ENCODE assay signal across 8 cellular contexts in genomic region chr19:38656171-38656981, GRCh38. TPM values are rescaled to one million over a fixed set of nuclear protein-coding genes. Genes with fewer than 3 reads are reported as not detected.
DNase-seq lines count a peak whose midpoint lies in the region; ATAC-seq and TF ChIP-seq lines count a peak whose summit lies in the region.

No MANE protein-coding gene starts in this region.

- peaks cover 0 to 65% (median 44%) of the 10 kb centered on the region in 5 donors for H3K27me3 Mint-ChIP-seq in naive thymus-derived CD4-positive, alpha-beta T cell

- H3K4me3 ChIP-seq in Peyer's patch: no peak overlapping the region
- H3K4me3 ChIP-seq in naive thymus-derived CD4-positive, alpha-beta T cell (ENCODE audit: low read length): peak overlapping the region; percentile 15

- no peaks in the 10 kb centered on the region for H3K27me3 ChIP-seq in Peyer's patch
- H3K27me3 ChIP-seq in naive thymus-derived CD4-positive, alpha-beta T cell (ENCODE audit: control insufficient read depth in 2 of 2, insufficient read depth in 2 of 2, low read length in 2 of 2): peaks cover 0 to 12% of the 10 kb centered on the region in 2 donors

- H3K9me3 Mint-ChIP-seq in naive thymus-derived CD4-positive, alpha-beta T cell: no peaks in the 10 kb centered on the region

- H3K9me3 ChIP-seq in Peyer's patch: no peaks in the 10 kb centered on the region
- no peaks in the 10 kb centered on the region for H3K9me3 ChIP-seq in naive thymus-derived CD4-positive, alpha-beta T cell (ENCODE audit: control insufficient read depth in 2 of 3, low read length in 3 of 3)

- no peak for TF ChIP-seq CTCF in Peyer's patch (IDR thresholded peaks at IDR 0.05)

- peaks cover 0 to 19% (median 14%) of the 10 kb centered on the region in 5 donors for H3K36me3 Mint-ChIP-seq in naive thymus-derived CD4-positive, alpha-beta T cell

- no peak for TF ChIP-seq POLR2A in Peyer's patch (IDR thresholded peaks at IDR 0.05)

- peak overlapping the region in 6 of 9 donors; percentile 26 to 83 (median 54) for H3K27ac Mint-ChIP-seq in naive thymus-derived CD4-positive, alpha-beta T cell

- CTCF ChIA-PET in naive thymus-derived CD4-positive, alpha-beta T cell (lab: Charles Lee): no interaction called here

- H3K36me3 ChIP-seq in Peyer's patch: peaks cover 0 to 12% (median 0%) of the 10 kb centered on the region in 3 donors
- peaks cover 0 to 7% (median 0%) of the 10 kb centered on the region in 3 experiments for H3K36me3 ChIP-seq in naive thymus-derived CD4-positive, alpha-beta T cell (ENCODE audit: control insufficient read depth in 2 of 3, insufficient read depth in 3 of 3, low read length in 3 of 3)

- intact Hi-C loops in naive thymus-derived CD4-positive, alpha-beta T cell (cut with micrococcal nuclease): loop anchor here (1.0 to 5.0 kb wide), 5 partner anchors 9 to 78 kb away; partner anchors contain the start of gene ACTN4 (in 1 of the 2)

- DNase-seq in CD1c-positive myeloid dendritic cell (ENCODE audit: extremely low spot score): peak; percentile 66
- DNase-seq in Peyer's patch: no peak
- peak in 22 of 61 donors; percentile 10 to 68 (median 34) for DNase-seq in caudate nucleus (lab: John Stamatoyannopoulos, UW)
- peak in 8 of 9 donors; percentile 40 to 91 (median 90) for DNase-seq in naive thymus-derived CD4-positive, alpha-beta T cell
- no peak for DNase-seq in NK-92 treated with Interleukin-12 subunit alpha and Interleukin-12 subunit beta, amount 100 ng/mL, for 24 hours (lab: John Stamatoyannopoulos, UW)
- no peak for DNase-seq in DMS79 (lab: John Stamatoyannopoulos, UW)
- DNase-seq in RKO (ENCODE audit: low spot score): no peak

- H3K4me1 Mint-ChIP-seq in naive thymus-derived CD4-positive, alpha-beta T cell: peaks cover 22 to 75% (median 57%) of the 10 kb centered on the region in 7 donors

- H3K27ac ChIP-seq in Peyer's patch (peak overlapping the region; percentile 44 to 95 (median 70)), caudate nucleus (ENCODE audit: low read depth, low read length) (peak overlapping the region; percentile 88)
- H3K27ac ChIP-seq in naive thymus-derived CD4-positive, alpha-beta T cell (ENCODE audit: low read depth, low read length): no peak overlapping the region

- peak; percentile 97 for ATAC-seq in naive thymus-derived CD4-positive, alpha-beta T cell
- no peak for ATAC-seq in GM18861 (IDR thresholded peaks at IDR 0.05; ENCODE audit: unreplicated experiment)

- peak overlapping the region; percentile 31 to 83 (median 74) for H3K4me3 Mint-ChIP-seq in naive thymus-derived CD4-positive, alpha-beta T cell

- POLR2A ChIA-PET in naive thymus-derived CD4-positive, alpha-beta T cell (lab: Charles Lee): interaction anchor here (0.6 to 3.2 kb wide), 6 partner anchors 9 to 280 kb away, joined by 3 to 18 read pairs (median 4); partner anchors contain the start of genes ACTN4 and RINL

- H3K4me1 ChIP-seq in Peyer's patch: peaks cover 10 to 96% (median 27%) of the 10 kb centered on the region in 4 donors
- H3K4me1 ChIP-seq in naive thymus-derived CD4-positive, alpha-beta T cell (ENCODE audit: control insufficient read depth in 2 of 2, insufficient read depth in 2 of 2, low read length in 2 of 2): peaks cover 36 to 59% of the 10 kb centered on the region in 2 donors

RNA-seq across cellular contexts. Expression of gene ACTN4, which starts 8.9 kb away (rescaled TPM):
- 1,000 to 10,000 TPM in 1 of 4 donors, 100 to 1,000 TPM in 3; 360 to 1,049 (median 814) TPM for total RNA-seq in Peyer's patch
- total RNA-seq in naive thymus-derived CD4-positive, alpha-beta T cell: 100 to 1,000 TPM in 2 of 5 experiments, 10 to 100 TPM in 3; 49.2 to 355 (median 54.4) TPM
- 1 to 10 TPM; 2.8 to 3.9 TPM for polyA plus RNA-seq in naive thymus-derived CD4-positive, alpha-beta T cell

RNA-seq across cellular contexts. Expression of gene EIF3K, which starts 37.4 kb away (rescaled TPM):
- total RNA-seq in Peyer's patch: 100 to 1,000 TPM; 314 to 442 (median 369) TPM
- total RNA-seq in naive thymus-derived CD4-positive, alpha-beta T cell: 100 to 1,000 TPM; 294 to 405 (median 337) TPM
- polyA plus RNA-seq in naive thymus-derived CD4-positive, alpha-beta T cell: 100 to 1,000 TPM; 424 to 437 TPM

RNA-seq across cellular contexts. Expression of gene MAP4K1, which starts 38.6 kb away (rescaled TPM):
- total RNA-seq in Peyer's patch: 100 to 1,000 TPM in 1 of 4 donors, 10 to 100 TPM in 1, 1 to 10 TPM in 2; 7.0 to 116 (median 10.4) TPM
- total RNA-seq in naive thymus-derived CD4-positive, alpha-beta T cell: 100 to 1,000 TPM; 200 to 287 (median 235) TPM
- 100 to 1,000 TPM in 1 of 2 donors, 10 to 100 TPM in 1; 79.0 to 120 TPM for polyA plus RNA-seq in naive thymus-derived CD4-positive, alpha-beta T cell

Comparison
In these comparisons a context has a peak if more than half of its experiments do, and no peak if none do; other contexts are left out.
1. DNase-seq: peak in CD1c-positive myeloid dendritic cell (single experiment) and naive thymus-derived CD4-positive, alpha-beta T cell (8 of 9); none in Peyer's patch (0 of 3), NK-92 treated with Interleukin-12 subunit alpha and Interleukin-12 subunit beta, amount 100 ng/mL, for 24 hours (single experiment), DMS79 (single experiment) and RKO (single experiment).